In the genomic region with DNA sequence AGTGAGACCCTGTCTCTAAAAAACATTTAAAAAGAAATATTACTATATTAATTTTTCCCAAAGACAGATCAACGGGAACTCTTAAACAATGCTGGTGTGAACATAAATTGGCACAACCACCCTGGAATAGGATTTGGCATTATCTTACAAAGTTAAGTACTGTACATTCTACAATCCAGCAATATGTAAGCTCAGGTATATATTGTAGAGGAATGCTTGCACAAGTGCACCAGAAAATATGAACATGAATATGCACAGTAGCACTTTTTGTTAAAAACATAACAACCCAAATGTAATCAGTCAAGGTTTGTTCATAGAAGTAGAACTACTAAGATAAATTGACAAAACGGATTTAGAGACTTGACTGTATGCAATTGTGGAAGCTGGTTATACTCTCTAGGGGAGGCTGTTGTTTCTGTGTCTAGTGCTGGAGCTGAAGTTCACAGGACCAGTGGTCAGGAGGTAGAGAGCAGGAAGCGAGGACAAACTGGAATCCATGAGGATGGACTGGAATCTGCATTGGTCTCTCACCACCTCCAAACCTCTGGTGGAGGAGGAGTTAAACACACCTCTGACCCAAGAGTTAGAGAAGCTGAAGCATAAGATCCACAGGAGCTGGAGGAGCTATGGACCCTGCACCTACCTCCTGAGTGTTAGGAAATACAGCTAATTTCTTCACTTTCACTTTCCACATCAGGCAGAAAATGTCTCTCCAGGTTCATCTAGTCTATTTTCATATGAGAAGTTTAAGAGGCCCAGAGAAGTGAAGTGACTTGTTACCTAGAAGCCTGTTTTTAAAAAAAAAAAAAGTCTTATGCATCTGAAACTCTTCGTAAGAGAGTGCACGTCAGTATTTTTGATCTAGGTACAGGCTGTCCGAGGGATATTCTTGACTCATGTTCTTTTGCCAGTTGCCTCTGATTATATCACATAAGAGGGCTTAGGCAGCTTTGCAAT, we compare ENCODE assay signal across 8 cellular contexts. TPM values are rescaled to one million over a fixed set of nuclear protein-coding genes. Genes with fewer than 3 reads are reported as not detected.
DNase-seq lines count a peak whose midpoint lies in the region; ATAC-seq, FAIRE-seq and TF ChIP-seq lines count a peak whose summit lies in the region.

No MANE protein-coding gene starts in this region.

- no peaks in the 10 kb centered on the region for H3F3A ChIP-seq in MM.1S (ENCODE audit: insufficient read depth, low read length)

- no peak for TF ChIP-seq POLR2A in endothelial cell of umbilical vein (IDR thresholded peaks at IDR 0.05; ENCODE audit: low read depth, low read length)

- no peaks in the 10 kb centered on the region for H3K9me1 ChIP-seq in endothelial cell of umbilical vein (replicated peaks; ENCODE audit: control insufficient read depth, extremely low read depth, insufficient read depth, low read length)

- no peak overlapping the region for H3K4me2 ChIP-seq in MM.1S (ENCODE audit: low read depth, low read length)
- H3K4me2 ChIP-seq in endothelial cell of umbilical vein (ENCODE audit: insufficient read depth, low read length), result peak overlapping the region; percentile 99

- CTCF ChIA-PET in endothelial cell of umbilical vein (lab: Charles Lee), result interaction anchor here (0.7 to 2.8 kb wide), 17 partner anchors 8 to 859 kb away, joined by 3 to 29 read pairs (median 4); partner anchors contain the start of genes CD274, INSL6 and RIC1

- H3K9me2 ChIP-seq in MM.1S (replicated peaks; ENCODE audit: insufficient read depth, low read length), result no peaks in the 10 kb centered on the region

- H3K27me3 ChIP-seq in MM.1S (replicated peaks; ENCODE audit: insufficient read depth, low read length) (no peaks in the 10 kb centered on the region), endothelial cell of umbilical vein (ENCODE audit: control insufficient read depth in 2 of 2, insufficient read depth in 2 of 2, low read length in 2 of 2) (no peaks in the 10 kb centered on the region), psoas muscle (ENCODE audit: insufficient read depth in 3 of 3, low read length in 2 of 3) (no peaks in the 10 kb centered on the region)

- ATAC-seq in GM19438 (IDR thresholded peaks at IDR 0.05; ENCODE audit: low read depth, unreplicated experiment) (peak; percentile 68), psoas muscle (peak; percentile 73 to 91 (median 86)), HG03457 (IDR thresholded peaks at IDR 0.05; ENCODE audit: unreplicated experiment) (no peak)

- no peak overlapping the region for H3K4me3 ChIP-seq in MM.1S (ENCODE audit: low read length)
- peak overlapping the region; percentile 2 to 98 (median 88) for H3K4me3 ChIP-seq in endothelial cell of umbilical vein (replicated peaks in 1 of 3; ENCODE audit: insufficient read depth in 1 of 3, low read depth in 1 of 3, low read length in 3 of 3)
- H3K4me3 ChIP-seq in psoas muscle, result peak overlapping the region; percentile 58

- H4K20me1 ChIP-seq in MM.1S (ENCODE audit: insufficient read depth, low read length) (no peaks in the 10 kb centered on the region), endothelial cell of umbilical vein (replicated peaks; ENCODE audit: control insufficient read depth, extremely low read depth, insufficient read depth, low read length) (no peaks in the 10 kb centered on the region)

- BruUV-seq in endothelial cell of umbilical vein (replicated peaks; lab: Mats Ljungman, UMichigan), result no TSS peak

- no peak overlapping the region for H3K9ac ChIP-seq in MM.1S (ENCODE audit: low read length)
- H3K9ac ChIP-seq in endothelial cell of umbilical vein (replicated peaks; ENCODE audit: extremely low read depth, insufficient read depth, low read length), result peak overlapping the region; percentile 77

- POLR2A ChIA-PET in endothelial cell of umbilical vein (lab: Charles Lee), result interaction anchor here (0.7 to 2.2 kb wide), 2 partner anchors 20 to 698 kb away, joined by 3 to 11 read pairs; partner anchors contain the start of gene RIC1

- intact Hi-C loops in endothelial cell of umbilical vein (cut with micrococcal nuclease), result loop anchor here (5.0 kb wide), 2 partner anchors 109 to 696 kb away; no protein-coding TSS in a partner anchor
- intact Hi-C loops in psoas muscle (cut with DNase I), result no loop called here

- 0 out of 2 replicates have a peak, but pooled peaks cover 3% of the 10 kb centered on the region for H3K4me1 ChIP-seq in MM.1S (ENCODE audit: low read length)
- H3K4me1 ChIP-seq in endothelial cell of umbilical vein (ENCODE audit: control insufficient read depth, extremely low read depth, insufficient read depth, low read length), result peaks cover 9% of the 10 kb centered on the region
- H3K4me1 ChIP-seq in psoas muscle, result peaks cover 3% of the 10 kb centered on the region

- H3K27ac ChIP-seq in MM.1S (ENCODE audit: low read length) (no peak overlapping the region), endothelial cell of umbilical vein (ENCODE audit: insufficient read depth, low read depth, low read length) (peak overlapping the region; percentile 51), psoas muscle (peak overlapping the region; percentile 48)

- TF ChIP-seq CTCF in MM.1S (IDR thresholded peaks at IDR 0.05; ENCODE audit: low read length), result no peak
- no peak for TF ChIP-seq CTCF in endothelial cell of umbilical vein (IDR thresholded peaks at IDR 0.05; ENCODE audit: extremely low read depth in 1 of 2, insufficient read depth in 1 of 2, low read depth in 1 of 2, low read length in 2 of 2)
- no peak for TF ChIP-seq CTCF in psoas muscle (IDR thresholded peaks at IDR 0.05)

- H3K9me3 ChIP-seq in MM.1S (replicated peaks; ENCODE audit: insufficient read depth, low read length), result no peaks in the 10 kb centered on the region
- no peaks in the 10 kb centered on the region for H3K9me3 ChIP-seq in endothelial cell of umbilical vein (replicated peaks; ENCODE audit: control insufficient read depth, insufficient read depth, low read length)
- no peaks in the 10 kb centered on the region for H3K9me3 ChIP-seq in psoas muscle

- DNase-seq in AML-193 (lab: John Stamatoyannopoulos, UW) (peak; percentile 46 to 58), MM.1S (peak; percentile 45), endothelial cell of umbilical vein (ENCODE audit: low read depth, low spot score) (peak; percentile 67), psoas muscle (no peak), HPDE6-E6E7 (ENCODE audit: extremely low spot score) (no peak), COLO829 (ENCODE audit: low spot score) (no peak)

- H3K79me2 ChIP-seq in MM.1S (ENCODE audit: low read length) (no peaks in the 10 kb centered on the region), endothelial cell of umbilical vein (ENCODE audit: control insufficient read depth, insufficient read depth, low read length) (no peaks in the 10 kb centered on the region)

- dilution Hi-C loops in endothelial cell of umbilical vein (cut with MboI; ENCODE audit: extremely low pct_ligation_motif_present, low sequenced_read_pairs), result no loop called here

- peak; percentile 87 for FAIRE-seq in endothelial cell of umbilical vein (lab: Jason Lieb, UNC)

- H2AFZ ChIP-seq in MM.1S (ENCODE audit: low read length), result no peak overlapping the region
- peak overlapping the region; percentile 100 for H2AFZ ChIP-seq in endothelial cell of umbilical vein (ENCODE audit: low read depth, low read length)

- WGBS in psoas muscle, 3 donors, result 9 to 25% (median 14%) methylated on average over 6 of the region's 6 CpGs

- H3K36me3 ChIP-seq in MM.1S (replicated peaks; ENCODE audit: insufficient read depth, low read length), result no peaks in the 10 kb centered on the region
- no peaks in the 10 kb centered on the region for H3K36me3 ChIP-seq in endothelial cell of umbilical vein (ENCODE audit: control insufficient read depth in 2 of 2, extremely low read depth in 1 of 2, insufficient read depth in 2 of 2, low read length in 2 of 2)
- H3K36me3 ChIP-seq in psoas muscle (ENCODE audit: insufficient read depth in 1 of 2, low read depth in 1 of 2), result no peaks in the 10 kb centered on the region

TF ChIP-seq in endothelial cell of umbilical vein, 7 proteins besides CTCF, POLR2A, EP300 and RAD21:
- TF ChIP-seq JUN (IDR thresholded peaks at IDR 0.05; ENCODE audit: borderline replicate concordance, insufficient read depth, insufficient read length, low read depth) (no peak), POLR2AphosphoS5 (IDR thresholded peaks at IDR 0.05; ENCODE audit: insufficient read depth, low read depth, low read length) (no peak), GATA2 (IDR thresholded peaks at IDR 0.05; ENCODE audit: insufficient read depth, insufficient read length, low read depth, low read length) (peak; percentile 28)

RNA-seq across cellular contexts. Expression of gene RIC1, which starts 20.3 kb away (rescaled TPM):
- 23.5 and 24.8 TPM in 2 replicates for total RNA-seq in endothelial cell of umbilical vein
- polyA plus RNA-seq in endothelial cell of umbilical vein, result 14.0 and 14.2 TPM in 2 replicates
- polyA plus RNA-seq in endothelial cell of umbilical vein (2011; cell fraction: cytosol; rRNA removed), result 10.9 and 13.3 TPM in 2 replicates
- 58.3 and 58.6 TPM in 2 replicates for polyA plus RNA-seq in endothelial cell of umbilical vein (2011; cell fraction: nucleus; rRNA removed)
- polyA plus RNA-seq in endothelial cell of umbilical vein (2012), result 15.6 and 17.7 TPM in 2 replicates
- 60.0 and 65.5 TPM in 2 replicates for polyA minus RNA-seq in endothelial cell of umbilical vein
- polyA minus RNA-seq in endothelial cell of umbilical vein (2011; cell fraction: cytosol; rRNA and poly(A)+ RNA removed), result 14.2 TPM
- polyA minus RNA-seq in endothelial cell of umbilical vein (2011; cell fraction: nucleus; rRNA and poly(A)+ RNA removed), result 94.0 and 134 TPM in 2 replicates
- 10 to 100 TPM; 10.9 to 28.6 (median 13.8) TPM for total RNA-seq in psoas muscle
- 10 to 100 TPM in 1 of 3 donors, 1 to 10 TPM in 2; 6.8 to 18.7 (median 8.8) TPM for polyA plus RNA-seq in psoas muscle

Comparison
In these comparisons a context has a peak if more than half of its experiments do, and no peak if none do; other contexts are left out.
1. DNase-seq: peak in AML-193 (2 of 2), MM.1S (single experiment) and endothelial cell of umbilical vein (single experiment); none in psoas muscle (0 of 2), HPDE6-E6E7 (single experiment) and COLO829 (single experiment).